17 cellular contexts compared by ENCODE assay signal in genomic region chr4:7995135-7995534, GRCh38.
"Had no signal": no experiment of that assay in that cellular context is flagged by ENCODE, and none has a peak within 500 bp of the region (broad histone marks: within the 10 kb centered on the region; RNA-seq: fewer than 3 reads in every experiment).

No MANE protein-coding gene starts in this region.

- H3K4me1 ChIP-seq: esophagus muscularis mucosa, foreskin keratinocyte, gastroesophageal sphincter, heart left ventricle, lower lobe of right lung had no signal

- H3K27ac ChIP-seq: coronary artery, dorsolateral prefrontal cortex, esophagus muscularis mucosa, foreskin keratinocyte, gastroesophageal sphincter, heart left ventricle, lower lobe of right lung had no signal

- H3K27me3 ChIP-seq: dorsolateral prefrontal cortex, esophagus muscularis mucosa, gastroesophageal sphincter, heart left ventricle had no signal

- DNase-seq: dermis blood vessel endothelial cell; dorsolateral prefrontal cortex; effector CD4-positive, alpha-beta T cell; effector memory CD4-positive, alpha-beta T cell; foreskin keratinocyte; hippocampal formation; kidney glomerular epithelial cell; left colon; left ventricle myocardium superior; lower lobe of right lung; mesenchymal stem cell; mucosa of descending colon had no signal

- H3K36me3 ChIP-seq: lower lobe of right lung had no signal

- H3K4me3 ChIP-seq: coronary artery, dorsolateral prefrontal cortex, esophagus muscularis mucosa, gastroesophageal sphincter, heart left ventricle, lower lobe of right lung, mucosa of descending colon had no signal

- ATAC-seq: foreskin keratinocyte, gastroesophageal sphincter, heart left ventricle, left colon, left lobe of liver, left ventricle myocardium superior, lower lobe of right lung, mucosa of descending colon had no signal

- H3K9me3 ChIP-seq: esophagus muscularis mucosa, lower lobe of right lung, mucosa of descending colon had no signal
